ENCODE assay signal across 8 cellular contexts in genomic region chr4:145732895-145733880, GRCh38. TPM values are rescaled to one million over a fixed set of nuclear protein-coding genes. Genes with fewer than 3 reads are reported as not detected.
DNase-seq lines count a peak whose midpoint lies in the region; ATAC-seq and TF ChIP-seq lines count a peak whose summit lies in the region.

No MANE protein-coding gene starts in this region.

- ATAC-seq in HG02884 (IDR thresholded peaks at IDR 0.05; ENCODE audit: unreplicated experiment), result peak; percentile 81

- TF ChIP-seq POLR2A in GM15510 (IDR thresholded peaks at IDR 0.05; ENCODE audit: borderline replicate concordance, extremely low read depth, insufficient read length), result peak; percentile 55
- TF ChIP-seq POLR2A in vagina (IDR thresholded peaks at IDR 0.05), result peak; percentile 34 to 59

- H3K4me3 ChIP-seq in astrocyte of the cerebellum (ENCODE audit: low read depth, low read length) (peak overlapping the region; percentile 43), hepatocyte (peak overlapping the region; percentile 54), rectal smooth muscle tissue (ENCODE audit: low read length) (peak overlapping the region; percentile 70), vagina (peak overlapping the region; percentile 60 to 75)

- peak overlapping the region; percentile 74 for H2AFZ ChIP-seq in hepatocyte

- no peaks in the 10 kb centered on the region for H4K20me1 ChIP-seq in hepatocyte (ENCODE audit: insufficient read depth, poor library complexity, severe bottlenecking)

- TF ChIP-seq CTCF in astrocyte of the cerebellum (IDR thresholded peaks at IDR 0.05; ENCODE audit: low read depth, low read length, missing control alignments) (no peak), hepatocyte (IDR thresholded peaks at IDR 0.05; ENCODE audit: poor library complexity) (no peak), vagina (IDR thresholded peaks at IDR 0.05) (no peak)

- H3K9me2 ChIP-seq in hepatocyte (replicated peaks; ENCODE audit: insufficient read depth), result no peaks in the 10 kb centered on the region

- 6% methylated on average over 21 of the region's 81 CpGs for WGBS in hepatocyte (ENCODE audit: low lambda C conversion rate, missing lambda C conversion rate)

- H3K9ac ChIP-seq in rectal smooth muscle tissue (ENCODE audit: low read length), result peak overlapping the region; percentile 64

- no peaks in the 10 kb centered on the region for H3K79me2 ChIP-seq in hepatocyte

- H3K4me1 ChIP-seq in hepatocyte (ENCODE audit: insufficient read depth) (peaks cover 40% of the 10 kb centered on the region), rectal smooth muscle tissue (ENCODE audit: control insufficient read depth, insufficient read depth, low read length) (peaks cover 37% of the 10 kb centered on the region), vagina (peaks cover 38% of the 10 kb centered on the region)

- peak; percentile 75 for DNase-seq in NCI-H1694 treated with DMSO at 0.1 percent for 48 hours (lab: John Stamatoyannopoulos, UW)
- DNase-seq in T-helper 9 cell, result peak; percentile 67
- DNase-seq in astrocyte of the cerebellum (ENCODE audit: low read depth), result peak; percentile 80
- peak; percentile 97 for DNase-seq in hepatocyte (ENCODE audit: low spot score)
- no peak for DNase-seq in vagina (ENCODE audit: extremely low spot score in 2 of 2)

- no peaks in the 10 kb centered on the region for H3K36me3 ChIP-seq in hepatocyte (replicated peaks; ENCODE audit: insufficient read depth, low read depth)
- no peaks in the 10 kb centered on the region for H3K36me3 ChIP-seq in rectal smooth muscle tissue (ENCODE audit: control insufficient read depth, insufficient read depth, low read length)
- no peaks in the 10 kb centered on the region for H3K36me3 ChIP-seq in vagina

- intact Hi-C loops in vagina (cut with DNase I), result loop anchor here (5.0 to 10.0 kb wide), 2 partner anchors 108 to 204 kb away; partner anchors contain the start of gene ZNF827

- no peaks in the 10 kb centered on the region for H3K9me3 ChIP-seq in hepatocyte (ENCODE audit: low read depth)
- H3K9me3 ChIP-seq in vagina, result no peaks in the 10 kb centered on the region

- H3K27me3 ChIP-seq in hepatocyte (no peaks in the 10 kb centered on the region), rectal smooth muscle tissue (ENCODE audit: control insufficient read depth, insufficient read depth, low read length) (no peaks in the 10 kb centered on the region), vagina (no peaks in the 10 kb centered on the region)

- H3K4me2 ChIP-seq in hepatocyte, result peak overlapping the region; percentile 80

- H3K27ac ChIP-seq in hepatocyte (peak overlapping the region; percentile 99), rectal smooth muscle tissue (ENCODE audit: low read depth, low read length) (peak overlapping the region; percentile 100), vagina (peak overlapping the region; percentile 92)

- in situ Hi-C loops in astrocyte of the cerebellum (cut with HindIII; ENCODE audit: low sequenced_read_pairs), result no loop called here

RNA-seq across cellular contexts. Expression of gene C4orf51, which starts 53.2 kb away (rescaled TPM):
- not detected in 2 replicates for total RNA-seq in hepatocyte
- polyA plus RNA-seq in hepatocyte, result not detected in 2 replicates
- total RNA-seq in vagina, result not detected

Comparison
In these comparisons a context has a peak if more than half of its experiments do, and no peak if none do; other contexts are left out.
1. DNase-seq: peak in NCI-H1694 treated with DMSO at 0.1 percent for 48 hours (single experiment), T-helper 9 cell (single experiment), astrocyte of the cerebellum (single experiment) and hepatocyte (single experiment); none in vagina (0 of 2).
2. Peak in every context shown above with its lines, with median percentiles within 50 percentile points of each other: H3K4me3 ChIP-seq and H3K27ac ChIP-seq.